In the genomic region with DNA sequence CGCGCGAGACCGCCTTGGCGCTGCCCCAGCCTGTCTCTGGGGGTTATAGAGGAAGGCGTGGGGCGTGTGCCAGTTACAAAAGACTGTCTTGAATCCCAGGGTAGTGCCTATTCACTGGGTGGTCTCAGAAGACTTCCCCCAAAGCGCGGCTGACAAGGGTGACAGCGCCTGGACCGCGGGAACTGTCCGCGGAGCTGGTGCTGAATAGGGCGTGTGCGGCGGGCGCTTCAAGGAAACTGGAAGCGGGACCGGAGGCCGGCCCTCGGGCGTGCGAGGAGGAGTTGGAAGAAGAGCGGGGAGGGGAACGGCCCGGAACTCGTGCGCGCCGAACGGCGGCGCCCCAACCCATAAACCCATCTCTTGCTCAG, we compare ENCODE assay signal across 1 cellular context.
A peak's percentile ranks its signal among the peaks of the same experiment; 100 is the strongest.
TF ChIP-seq lines count a peak whose summit lies in the region.

No MANE protein-coding gene starts in this region.

TF ChIP-seq in HepG2, 621 proteins besides CTCF, POLR2A, EP300 and RAD21 (continued from another document and continues in another):
- TF ChIP-seq, protein P1, sequence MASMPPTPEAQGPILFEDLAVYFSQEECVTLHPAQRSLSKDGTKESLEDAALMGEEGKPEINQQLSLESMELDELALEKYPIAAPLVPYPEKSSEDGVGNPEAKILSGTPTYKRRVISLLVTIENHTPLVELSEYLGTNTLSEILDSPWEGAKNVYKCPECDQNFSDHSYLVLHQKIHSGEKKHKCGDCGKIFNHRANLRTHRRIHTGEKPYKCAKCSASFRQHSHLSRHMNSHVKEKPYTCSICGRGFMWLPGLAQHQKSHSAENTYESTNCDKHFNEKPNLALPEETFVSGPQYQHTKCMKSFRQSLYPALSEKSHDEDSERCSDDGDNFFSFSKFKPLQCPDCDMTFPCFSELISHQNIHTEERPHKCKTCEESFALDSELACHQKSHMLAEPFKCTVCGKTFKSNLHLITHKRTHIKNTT (CRISPR knock-in tag; IDR thresholded peaks at IDR 0.05), result no peak
- TF ChIP-seq, protein P2, sequence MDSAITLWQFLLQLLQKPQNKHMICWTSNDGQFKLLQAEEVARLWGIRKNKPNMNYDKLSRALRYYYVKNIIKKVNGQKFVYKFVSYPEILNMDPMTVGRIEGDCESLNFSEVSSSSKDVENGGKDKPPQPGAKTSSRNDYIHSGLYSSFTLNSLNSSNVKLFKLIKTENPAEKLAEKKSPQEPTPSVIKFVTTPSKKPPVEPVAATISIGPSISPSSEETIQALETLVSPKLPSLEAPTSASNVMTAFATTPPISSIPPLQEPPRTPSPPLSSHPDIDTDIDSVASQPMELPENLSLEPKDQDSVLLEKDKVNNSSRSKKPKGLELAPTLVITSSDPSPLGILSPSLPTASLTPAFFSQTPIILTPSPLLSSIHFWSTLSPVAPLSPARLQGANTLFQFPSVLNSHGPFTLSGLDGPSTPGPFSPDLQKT (CRISPR knock-in tag; IDR thresholded peaks at IDR 0.05; ENCODE audit: borderline replicate concordance), result no peak; the same call in 1 of the 2 replicates
- TF ChIP-seq ZNF354B (CRISPR knock-in tag; IDR thresholded peaks at IDR 0.05) (no peak), KAT2B (IDR thresholded peaks at IDR 0.05; ENCODE audit: borderline replicate concordance, low read depth, low read length) (no peak), ZNF773 (CRISPR knock-in tag; IDR thresholded peaks at IDR 0.05; ENCODE audit: borderline replicate concordance) (0 out of 2 replicates have a peak, but pooled peaks have one; percentile 84), ZNF446 (CRISPR knock-in tag; IDR thresholded peaks at IDR 0.05) (peak; percentile 89), SAP130 (CRISPR knock-in tag; IDR thresholded peaks at IDR 0.05; ENCODE audit: low read depth) (peak; percentile 90), CCAR2 (optimal IDR thresholded peaks at IDR 0.05; ENCODE audit: low read depth, low read length) (no peak), POLR2AphosphoS5 (IDR thresholded peaks at IDR 0.05; ENCODE audit: low read depth, low read length) (no peak), ZFY (CRISPR knock-in tag; IDR thresholded peaks at IDR 0.05) (peak; percentile 38; the same call in 1 of the 2 replicates), ZNF746 (CRISPR knock-in tag; IDR thresholded peaks at IDR 0.05) (0 out of 2 replicates have a peak, but pooled peaks have one; percentile 30), GFI1 (CRISPR knock-in tag; IDR thresholded peaks at IDR 0.05; ENCODE audit: borderline replicate concordance) (no peak), SRSF1 (optimal IDR thresholded peaks at IDR 0.05; ENCODE audit: low read depth, low read length) (no peak), SIX4 (CRISPR knock-in tag; IDR thresholded peaks at IDR 0.05) (peak; percentile 76), MED1 (CRISPR knock-in tag; IDR thresholded peaks at IDR 0.05) (no peak; the same call in 1 of the 2 replicates), TAF15 (IDR thresholded peaks at IDR 0.05; ENCODE audit: low read depth, low read length, poor library complexity, severe bottlenecking) (no peak), ZBTB7B (CRISPR knock-in tag; IDR thresholded peaks at IDR 0.05) (peak; percentile 72), ZNF333 (CRISPR knock-in tag; IDR thresholded peaks at IDR 0.05; ENCODE audit: borderline replicate concordance) (no peak), ZNF652 (CRISPR knock-in tag; IDR thresholded peaks at IDR 0.05; ENCODE audit: borderline replicate concordance, low read depth) (no peak), POLR2AphosphoS2 (IDR thresholded peaks at IDR 0.05; ENCODE audit: low read depth, low read length) (no peak), HIVEP1 (CRISPR knock-in tag; IDR thresholded peaks at IDR 0.05) (peak; percentile 75; the same call in 1 of the 2 replicates), ZKSCAN5 (CRISPR knock-in tag; IDR thresholded peaks at IDR 0.05) (no peak), HOXD1 (CRISPR knock-in tag; IDR thresholded peaks at IDR 0.05) (peak; percentile 94), KLF11 (CRISPR knock-in tag; IDR thresholded peaks at IDR 0.05) (peak; percentile 91; the same call in 1 of the 2 replicates), PRMT3 (CRISPR knock-in tag; IDR thresholded peaks at IDR 0.05; ENCODE audit: borderline replicate concordance, low read depth) (no peak; the same call in 1 of the 2 replicates), ZBTB7A (CRISPR knock-in tag; IDR thresholded peaks at IDR 0.05) (peak; percentile 76; the same call in 1 of the 2 replicates), ZNF350 (CRISPR knock-in tag; IDR thresholded peaks at IDR 0.05; ENCODE audit: borderline replicate concordance, low read depth) (0 out of 2 replicates have a peak, but pooled peaks have one; percentile 57), ZNF552 (CRISPR knock-in tag; IDR thresholded peaks at IDR 0.05; ENCODE audit: borderline replicate concordance) (no peak), ASH2L (IDR thresholded peaks at IDR 0.05; ENCODE audit: insufficient read length, low read depth, low read length) (no peak), BRCA1 (CRISPR knock-in tag; IDR thresholded peaks at IDR 0.05) (peak; percentile 96)
- TF ChIP-seq, protein P3, sequence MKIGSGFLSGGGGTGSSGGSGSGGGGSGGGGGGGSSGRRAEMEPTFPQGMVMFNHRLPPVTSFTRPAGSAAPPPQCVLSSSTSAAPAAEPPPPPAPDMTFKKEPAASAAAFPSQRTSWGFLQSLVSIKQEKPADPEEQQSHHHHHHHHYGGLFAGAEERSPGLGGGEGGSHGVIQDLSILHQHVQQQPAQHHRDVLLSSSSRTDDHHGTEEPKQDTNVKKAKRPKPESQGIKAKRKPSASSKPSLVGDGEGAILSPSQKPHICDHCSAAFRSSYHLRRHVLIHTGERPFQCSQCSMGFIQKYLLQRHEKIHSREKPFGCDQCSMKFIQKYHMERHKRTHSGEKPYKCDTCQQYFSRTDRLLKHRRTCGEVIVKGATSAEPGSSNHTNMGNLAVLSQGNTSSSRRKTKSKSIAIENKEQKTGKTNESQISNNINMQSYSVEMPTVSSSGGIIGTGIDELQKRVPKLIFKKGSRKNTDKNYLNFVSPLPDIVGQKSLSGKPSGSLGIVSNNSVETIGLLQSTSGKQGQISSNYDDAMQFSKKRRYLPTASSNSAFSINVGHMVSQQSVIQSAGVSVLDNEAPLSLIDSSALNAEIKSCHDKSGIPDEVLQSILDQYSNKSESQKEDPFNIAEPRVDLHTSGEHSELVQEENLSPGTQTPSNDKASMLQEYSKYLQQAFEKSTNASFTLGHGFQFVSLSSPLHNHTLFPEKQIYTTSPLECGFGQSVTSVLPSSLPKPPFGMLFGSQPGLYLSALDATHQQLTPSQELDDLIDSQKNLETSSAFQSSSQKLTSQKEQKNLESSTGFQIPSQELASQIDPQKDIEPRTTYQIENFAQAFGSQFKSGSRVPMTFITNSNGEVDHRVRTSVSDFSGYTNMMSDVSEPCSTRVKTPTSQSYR (CRISPR knock-in tag; IDR thresholded peaks at IDR 0.05; ENCODE audit: borderline replicate concordance), result peak; percentile 64
- TF ChIP-seq, protein P4, sequence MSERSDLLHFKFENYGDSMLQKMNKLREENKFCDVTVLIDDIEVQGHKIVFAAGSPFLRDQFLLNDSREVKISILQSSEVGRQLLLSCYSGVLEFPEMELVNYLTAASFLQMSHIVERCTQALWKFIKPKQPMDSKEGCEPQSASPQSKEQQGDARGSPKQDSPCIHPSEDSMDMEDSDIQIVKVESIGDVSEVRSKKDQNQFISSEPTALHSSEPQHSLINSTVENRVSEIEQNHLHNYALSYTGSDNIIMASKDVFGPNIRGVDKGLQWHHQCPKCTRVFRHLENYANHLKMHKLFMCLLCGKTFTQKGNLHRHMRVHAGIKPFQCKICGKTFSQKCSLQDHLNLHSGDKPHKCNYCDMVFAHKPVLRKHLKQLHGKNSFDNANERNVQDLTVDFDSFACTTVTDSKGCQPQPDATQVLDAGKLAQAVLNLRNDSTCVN (CRISPR knock-in tag; IDR thresholded peaks at IDR 0.05; ENCODE audit: borderline replicate concordance), result peak; percentile 75; the same call in 1 of the 2 replicates
- TF ChIP-seq, protein P5, sequence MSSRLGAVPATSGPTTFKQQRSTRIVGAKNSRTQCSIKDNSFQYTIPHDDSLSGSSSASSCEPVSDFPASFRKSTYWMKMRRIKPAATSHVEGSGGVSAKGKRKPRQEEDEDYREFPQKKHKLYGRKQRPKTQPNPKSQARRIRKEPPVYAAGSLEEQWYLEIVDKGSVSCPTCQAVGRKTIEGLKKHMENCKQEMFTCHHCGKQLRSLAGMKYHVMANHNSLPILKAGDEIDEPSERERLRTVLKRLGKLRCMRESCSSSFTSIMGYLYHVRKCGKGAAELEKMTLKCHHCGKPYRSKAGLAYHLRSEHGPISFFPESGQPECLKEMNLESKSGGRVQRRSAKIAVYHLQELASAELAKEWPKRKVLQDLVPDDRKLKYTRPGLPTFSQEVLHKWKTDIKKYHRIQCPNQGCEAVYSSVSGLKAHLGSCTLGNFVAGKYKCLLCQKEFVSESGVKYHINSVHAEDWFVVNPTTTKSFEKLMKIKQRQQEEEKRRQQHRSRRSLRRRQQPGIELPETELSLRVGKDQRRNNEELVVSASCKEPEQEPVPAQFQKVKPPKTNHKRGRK (CRISPR knock-in tag; IDR thresholded peaks at IDR 0.05), result no peak
- TF ChIP-seq, protein P6, sequence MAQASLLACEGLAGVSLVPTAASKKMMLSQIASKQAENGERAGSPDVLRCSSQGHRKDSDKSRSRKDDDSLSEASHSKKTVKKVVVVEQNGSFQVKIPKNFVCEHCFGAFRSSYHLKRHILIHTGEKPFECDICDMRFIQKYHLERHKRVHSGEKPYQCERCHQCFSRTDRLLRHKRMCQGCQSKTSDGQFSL (CRISPR knock-in tag; IDR thresholded peaks at IDR 0.05), result no peak
- TF ChIP-seq, protein P7, sequence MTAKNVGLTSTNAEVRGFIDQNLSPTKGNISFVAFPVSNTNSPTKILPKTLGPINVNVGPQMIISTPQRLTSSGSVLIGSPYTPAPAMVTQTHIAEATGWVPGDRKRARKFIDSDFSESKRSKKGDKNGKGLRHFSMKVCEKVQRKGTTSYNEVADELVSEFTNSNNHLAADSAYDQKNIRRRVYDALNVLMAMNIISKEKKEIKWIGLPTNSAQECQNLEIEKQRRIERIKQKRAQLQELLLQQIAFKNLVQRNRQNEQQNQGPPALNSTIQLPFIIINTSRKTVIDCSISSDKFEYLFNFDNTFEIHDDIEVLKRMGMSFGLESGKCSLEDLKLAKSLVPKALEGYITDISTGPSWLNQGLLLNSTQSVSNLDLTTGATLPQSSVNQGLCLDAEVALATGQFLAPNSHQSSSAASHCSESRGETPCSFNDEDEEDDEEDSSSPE (CRISPR knock-in tag; IDR thresholded peaks at IDR 0.05), result peak; percentile 61; the same call in 1 of the 2 replicates
- TF ChIP-seq, protein P8, sequence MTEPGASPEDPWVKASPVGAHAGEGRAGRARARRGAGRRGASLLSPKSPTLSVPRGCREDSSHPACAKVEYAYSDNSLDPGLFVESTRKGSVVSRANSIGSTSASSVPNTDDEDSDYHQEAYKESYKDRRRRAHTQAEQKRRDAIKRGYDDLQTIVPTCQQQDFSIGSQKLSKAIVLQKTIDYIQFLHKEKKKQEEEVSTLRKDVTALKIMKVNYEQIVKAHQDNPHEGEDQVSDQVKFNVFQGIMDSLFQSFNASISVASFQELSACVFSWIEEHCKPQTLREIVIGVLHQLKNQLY (CRISPR knock-in tag; IDR thresholded peaks at IDR 0.05), result peak; percentile 54; the same call in 1 of the 2 replicates
- TF ChIP-seq, protein P9, sequence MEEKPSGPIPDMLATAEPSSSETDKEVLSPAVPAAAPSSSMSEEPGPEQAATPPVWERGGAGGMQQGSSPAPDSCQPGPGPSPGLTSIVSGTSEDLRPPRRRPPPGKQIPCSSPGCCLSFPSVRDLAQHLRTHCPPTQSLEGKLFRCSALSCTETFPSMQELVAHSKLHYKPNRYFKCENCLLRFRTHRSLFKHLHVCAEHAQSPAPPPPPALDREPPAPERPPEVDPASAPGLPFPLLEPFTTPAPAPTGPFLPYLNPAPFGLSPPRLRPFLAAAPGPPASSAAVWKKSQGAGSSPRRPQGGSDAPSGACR (CRISPR knock-in tag; IDR thresholded peaks at IDR 0.05), result no peak
- TF ChIP-seq, protein P10, sequence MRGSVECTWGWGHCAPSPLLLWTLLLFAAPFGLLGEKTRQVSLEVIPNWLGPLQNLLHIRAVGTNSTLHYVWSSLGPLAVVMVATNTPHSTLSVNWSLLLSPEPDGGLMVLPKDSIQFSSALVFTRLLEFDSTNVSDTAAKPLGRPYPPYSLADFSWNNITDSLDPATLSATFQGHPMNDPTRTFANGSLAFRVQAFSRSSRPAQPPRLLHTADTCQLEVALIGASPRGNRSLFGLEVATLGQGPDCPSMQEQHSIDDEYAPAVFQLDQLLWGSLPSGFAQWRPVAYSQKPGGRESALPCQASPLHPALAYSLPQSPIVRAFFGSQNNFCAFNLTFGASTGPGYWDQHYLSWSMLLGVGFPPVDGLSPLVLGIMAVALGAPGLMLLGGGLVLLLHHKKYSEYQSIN (CRISPR knock-in tag; IDR thresholded peaks at IDR 0.05; ENCODE audit: borderline replicate concordance), result no peak
- TF ChIP-seq, protein P11, sequence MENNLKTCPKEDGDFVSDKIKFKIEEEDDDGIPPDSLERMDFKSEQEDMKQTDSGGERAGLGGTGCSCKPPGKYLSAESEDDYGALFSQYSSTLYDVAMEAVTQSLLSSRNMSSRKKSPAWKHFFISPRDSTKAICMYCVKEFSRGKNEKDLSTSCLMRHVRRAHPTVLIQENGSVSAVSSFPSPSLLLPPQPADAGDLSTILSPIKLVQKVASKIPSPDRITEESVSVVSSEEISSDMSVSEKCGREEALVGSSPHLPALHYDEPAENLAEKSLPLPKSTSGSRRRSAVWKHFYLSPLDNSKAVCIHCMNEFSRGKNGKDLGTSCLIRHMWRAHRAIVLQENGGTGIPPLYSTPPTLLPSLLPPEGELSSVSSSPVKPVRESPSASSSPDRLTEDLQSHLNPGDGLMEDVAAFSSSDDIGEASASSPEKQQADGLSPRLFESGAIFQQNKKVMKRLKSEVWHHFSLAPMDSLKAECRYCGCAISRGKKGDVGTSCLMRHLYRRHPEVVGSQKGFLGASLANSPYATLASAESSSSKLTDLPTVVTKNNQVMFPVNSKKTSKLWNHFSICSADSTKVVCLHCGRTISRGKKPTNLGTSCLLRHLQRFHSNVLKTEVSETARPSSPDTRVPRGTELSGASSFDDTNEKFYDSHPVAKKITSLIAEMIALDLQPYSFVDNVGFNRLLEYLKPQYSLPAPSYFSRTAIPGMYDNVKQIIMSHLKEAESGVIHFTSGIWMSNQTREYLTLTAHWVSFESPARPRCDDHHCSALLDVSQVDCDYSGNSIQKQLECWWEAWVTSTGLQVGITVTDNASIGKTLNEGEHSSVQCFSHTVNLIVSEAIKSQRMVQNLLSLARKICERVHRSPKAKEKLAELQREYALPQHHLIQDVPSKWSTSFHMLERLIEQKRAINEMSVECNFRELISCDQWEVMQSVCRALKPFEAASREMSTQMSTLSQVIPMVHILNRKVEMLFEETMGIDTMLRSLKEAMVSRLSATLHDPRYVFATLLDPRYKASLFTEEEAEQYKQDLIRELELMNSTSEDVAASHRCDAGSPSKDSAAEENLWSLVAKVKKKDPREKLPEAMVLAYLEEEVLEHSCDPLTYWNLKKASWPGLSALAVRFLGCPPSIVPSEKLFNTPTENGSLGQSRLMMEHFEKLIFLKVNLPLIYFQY (CRISPR knock-in tag; IDR thresholded peaks at IDR 0.05; ENCODE audit: borderline replicate concordance), result peak; percentile 78; the same call in 1 of the 2 replicates
- TF ChIP-seq, protein P12, sequence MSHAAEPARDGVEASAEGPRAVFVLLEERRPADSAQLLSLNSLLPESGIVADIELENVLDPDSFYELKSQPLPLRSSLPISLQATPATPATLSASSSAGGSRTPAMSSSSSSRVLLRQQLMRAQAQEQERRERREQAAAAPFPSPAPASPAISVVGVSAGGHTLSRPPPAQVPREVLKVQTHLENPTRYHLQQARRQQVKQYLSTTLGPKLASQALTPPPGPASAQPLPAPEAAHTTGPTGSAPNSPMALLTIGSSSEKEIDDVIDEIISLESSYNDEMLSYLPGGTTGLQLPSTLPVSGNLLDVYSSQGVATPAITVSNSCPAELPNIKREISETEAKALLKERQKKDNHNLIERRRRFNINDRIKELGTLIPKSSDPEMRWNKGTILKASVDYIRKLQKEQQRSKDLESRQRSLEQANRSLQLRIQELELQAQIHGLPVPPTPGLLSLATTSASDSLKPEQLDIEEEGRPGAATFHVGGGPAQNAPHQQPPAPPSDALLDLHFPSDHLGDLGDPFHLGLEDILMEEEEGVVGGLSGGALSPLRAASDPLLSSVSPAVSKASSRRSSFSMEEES (CRISPR knock-in tag; IDR thresholded peaks at IDR 0.05), result peak; percentile 81
